12 cellular contexts compared by ENCODE assay signal in the genomic region with DNA sequence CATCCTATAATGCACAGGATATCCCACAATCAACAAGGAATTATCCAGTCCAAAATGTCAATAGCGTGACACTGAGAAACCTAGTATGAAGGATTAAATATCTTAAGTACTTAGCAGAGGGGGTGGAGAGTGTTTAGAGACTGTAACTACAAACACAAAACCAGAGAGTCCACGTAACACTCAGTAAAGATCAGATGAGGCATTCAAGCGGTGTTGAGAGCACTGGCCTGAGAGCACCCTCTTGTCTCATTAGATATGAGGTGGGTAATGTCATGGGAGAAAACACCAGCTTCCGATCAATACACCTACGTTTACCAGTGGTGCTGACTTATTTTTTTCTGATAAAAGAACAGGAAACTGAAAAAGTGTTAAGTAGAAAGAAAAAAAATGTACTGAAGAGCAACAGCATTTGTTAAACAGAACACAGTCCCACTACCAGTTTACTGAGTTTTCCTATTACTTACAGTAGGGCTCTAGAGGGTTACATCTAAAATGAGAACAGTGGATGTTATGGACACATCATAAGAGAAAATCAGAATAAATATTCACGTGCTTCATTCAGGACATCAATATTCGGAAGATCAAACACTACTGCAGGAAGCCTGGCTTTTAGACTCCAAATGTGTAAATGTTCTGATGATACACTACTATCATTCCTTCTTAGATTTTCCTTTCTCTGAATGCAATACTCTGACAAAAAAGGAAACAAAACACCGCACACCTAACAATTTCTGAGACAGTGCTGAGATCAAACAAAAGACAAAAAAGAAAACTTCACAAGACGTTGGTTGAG. TPM values are rescaled to one million over a fixed set of nuclear protein-coding genes. Genes with fewer than 3 reads are reported as not detected.
DNase-seq lines count a peak whose midpoint lies in the region; ATAC-seq, FAIRE-seq and TF ChIP-seq lines count a peak whose summit lies in the region.
"Had no signal": no experiment of that assay in that cellular context is flagged by ENCODE, and none has a peak within 500 bp of the region (broad histone marks: within the 10 kb centered on the region; RNA-seq: fewer than 3 reads in every experiment).

No MANE protein-coding gene starts in this region.

- H3K9me3 Mint-ChIP-seq in activated naive CD8-positive, alpha-beta T cell (ENCODE audit: low read depth), result no peaks in the 10 kb centered on the region
- H3K9me3 Mint-ChIP-seq in neural crest cell, result no peaks in the 10 kb centered on the region

- DNase-seq in D721Med (ENCODE audit: insufficient read length, low spot score) (no peak), NCI-H510A (lab: John Stamatoyannopoulos, UW) (peak; percentile 5), neural crest cell (ENCODE audit: low read depth, low spot score) (no peak), epidermal melanocyte (ENCODE audit: insufficient read length, low spot score) (no peak), dedifferentiated amniotic fluid mesenchymal stem cell (ENCODE audit: extremely low spot score) (no peak), H54 (ENCODE audit: insufficient read length, low spot score) (no peak)
- DNase-seq: IMR-90, SK-N-SH, trophoblast cell had no signal

- TF ChIP-seq CTCF in D721Med (IDR thresholded peaks at IDR 0.05; ENCODE audit: insufficient read depth, missing control alignments) (no peak), neural crest cell (conservative IDR thresholded peaks at IDR 0.05) (no peak)

- no peaks in the 10 kb centered on the region for H3K36me3 Mint-ChIP-seq in activated naive CD8-positive, alpha-beta T cell
- peaks cover 4% of the 10 kb centered on the region for H3K36me3 Mint-ChIP-seq in neural crest cell (ENCODE audit: low read depth)

- peaks cover 47% of the 10 kb centered on the region for H3K4me1 Mint-ChIP-seq in activated naive CD8-positive, alpha-beta T cell (ENCODE audit: low read depth)
- peaks cover 22% of the 10 kb centered on the region for H3K4me1 Mint-ChIP-seq in neural crest cell

- H3K27ac Mint-ChIP-seq in activated naive CD8-positive, alpha-beta T cell, result peak overlapping the region; percentile 81
- no peak overlapping the region for H3K27ac Mint-ChIP-seq in neural crest cell (ENCODE audit: unreplicated experiment)

- peak overlapping the region; percentile 79 for H3K4me3 Mint-ChIP-seq in activated naive CD8-positive, alpha-beta T cell
- peak overlapping the region; percentile 31 for H3K4me3 Mint-ChIP-seq in neural crest cell

- no peak for ATAC-seq in HG03280 (IDR thresholded peaks at IDR 0.05; ENCODE audit: unreplicated experiment)

- TF ChIP-seq POLR2A in H54 (IDR thresholded peaks at IDR 0.05; ENCODE audit: low read depth, low read length), result no peak

- FAIRE-seq in D721Med (lab: Jason Lieb, UNC) (peak; percentile 67), H54 (lab: Jason Lieb, UNC) (no peak)
- FAIRE-seq: colon had no signal

- no peaks in the 10 kb centered on the region for H3K27me3 Mint-ChIP-seq in activated naive CD8-positive, alpha-beta T cell
- H3K27me3 Mint-ChIP-seq in neural crest cell (ENCODE audit: low read depth), result peaks cover 44% of the 10 kb centered on the region

RNA-seq across cellular contexts. Expression of gene FAM184A, which starts 2.1 kb away (rescaled TPM):
- total RNA-seq in neural crest cell, result 7.6 and 7.8 TPM in 2 replicates
- total RNA-seq: IMR-90 had no signal
